Comparison of ENCODE assay signal across 23 cellular contexts in the genomic region with DNA sequence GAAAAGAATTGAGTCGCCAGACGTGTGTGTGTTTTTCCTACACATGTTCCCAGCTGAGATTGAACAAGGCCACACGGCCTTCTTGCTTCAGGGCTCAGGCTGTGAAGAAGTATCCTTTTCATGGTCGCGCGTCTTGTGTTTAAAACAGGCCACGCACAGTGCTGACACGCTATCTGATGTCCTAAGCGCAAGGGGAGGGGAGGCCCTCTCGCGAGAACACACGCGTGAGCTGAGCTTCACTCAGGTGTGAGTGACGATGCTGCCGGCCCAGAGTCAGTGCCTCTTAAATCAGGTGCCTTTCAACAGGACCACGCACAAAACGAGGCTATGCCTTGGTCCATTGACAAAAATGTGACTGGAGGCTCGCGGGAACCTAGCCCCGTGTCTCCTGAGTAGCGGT.
"Had no signal": no experiment of that assay in that cellular context is flagged by ENCODE, and none has a peak within 500 bp of the region (broad histone marks: within the 10 kb centered on the region; RNA-seq: fewer than 3 reads in every experiment).

No MANE protein-coding gene starts in this region.

- H3K4me1 Mint-ChIP-seq: endodermal cell had no signal

- H3K4me3 ChIP-seq: colonic mucosa, esophagus squamous epithelium, gastrocnemius medialis, heart right ventricle, left lung, lower lobe of right lung, mucosa of descending colon had no signal

- H3K27ac ChIP-seq: colonic mucosa, epithelial cell of prostate, esophagus squamous epithelium, gastrocnemius medialis, heart right ventricle, left lung, lower lobe of right lung had no signal

- H3K9me3 ChIP-seq: colonic mucosa, esophagus squamous epithelium, gastrocnemius medialis, heart right ventricle, left lung, lower lobe of right lung, mucosa of descending colon had no signal

- H3K27ac Mint-ChIP-seq: dendritic cell treated with granulocyte-macrophage colony-stimulating factor and Interleukin-4, amounts not matched to agents 40 ng/mL and 50 ng/mL, for 4 days; effector memory CD8-positive, alpha-beta T cell; endodermal cell; mesothelial cell of epicardium had no signal

- H3K4me1 ChIP-seq: colonic mucosa, esophagus squamous epithelium, gastrocnemius medialis, heart right ventricle, left lung, lower lobe of right lung had no signal

- DNase-seq: colonic mucosa; cortex of kidney; effector CD8-positive, alpha-beta T cell; effector memory CD8-positive, alpha-beta T cell; endodermal cell; erythroblast; esophagus squamous epithelium; foreskin fibroblast; foreskin melanocyte; gastrocnemius medialis; glutamatergic neuron; head of caudate nucleus; heart right ventricle; hippocampal formation; left cardiac atrium; left ventricle myocardium superior; lower lobe of right lung; mesenchymal stem cell; mucosa of descending colon had no signal

- H3K27me3 ChIP-seq: colonic mucosa, gastrocnemius medialis had no signal

- H3K36me3 Mint-ChIP-seq: mesothelial cell of epicardium had no signal

- H3K4me3 Mint-ChIP-seq: dendritic cell treated with granulocyte-macrophage colony-stimulating factor and Interleukin-4, amounts not matched to agents 40 ng/mL and 50 ng/mL, for 4 days; effector memory CD8-positive, alpha-beta T cell; endodermal cell; mesothelial cell of epicardium had no signal

- H3K36me3 ChIP-seq: colonic mucosa, esophagus squamous epithelium, gastrocnemius medialis, heart right ventricle, left lung, lower lobe of right lung had no signal

- H3K9me3 Mint-ChIP-seq: dendritic cell treated with granulocyte-macrophage colony-stimulating factor and Interleukin-4, amounts not matched to agents 40 ng/mL and 50 ng/mL, for 4 days; effector memory CD8-positive, alpha-beta T cell; endodermal cell; mesothelial cell of epicardium had no signal

- H3K27me3 Mint-ChIP-seq: dendritic cell treated with granulocyte-macrophage colony-stimulating factor and Interleukin-4, amounts not matched to agents 40 ng/mL and 50 ng/mL, for 4 days had no signal
